ENCODE assay signal across 9 cellular contexts in the genomic region with DNA sequence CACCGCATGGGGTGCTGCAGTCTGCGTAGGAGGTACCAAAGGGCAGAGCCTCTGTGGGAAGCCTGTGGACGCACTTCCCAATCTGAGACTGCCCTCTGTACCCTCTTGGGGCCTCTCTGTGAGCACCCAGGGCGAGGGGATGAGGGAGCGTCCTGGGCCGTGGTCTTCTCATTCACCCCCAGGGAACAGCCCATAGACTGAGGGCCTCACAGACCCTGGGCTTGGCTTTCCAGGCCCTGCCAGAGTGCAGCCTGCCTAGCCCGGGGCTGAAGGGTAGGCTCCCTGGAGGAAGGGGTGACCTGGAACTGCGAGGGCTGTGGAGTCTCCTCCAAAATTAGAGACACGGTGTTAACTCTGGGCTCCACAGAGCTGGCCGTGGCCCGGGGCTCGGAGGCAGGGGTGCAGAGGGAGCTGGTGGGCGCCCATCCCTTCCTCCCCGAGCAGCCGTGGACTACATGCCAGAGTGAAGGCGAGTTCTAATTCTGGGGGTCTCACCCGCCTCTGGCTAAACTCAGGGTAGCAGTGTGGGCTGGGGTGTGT. TPM values are rescaled to one million over a fixed set of nuclear protein-coding genes. Genes with fewer than 3 reads are reported as not detected.
DNase-seq lines count a peak whose midpoint lies in the region; ATAC-seq, FAIRE-seq and TF ChIP-seq lines count a peak whose summit lies in the region.
"Had no signal": no experiment of that assay in that cellular context is flagged by ENCODE, and none has a peak within 500 bp of the region (broad histone marks: within the 10 kb centered on the region; RNA-seq: fewer than 3 reads in every experiment).

No MANE protein-coding gene starts in this region.

- WGBS in transverse colon (ENCODE audit: low coverage in 1 of 2), 2 donors: 85% methylated on average over 17 of the region's 17 CpGs; no CpG with 5 or more reads in 1 of the 2 donors

- H3K27ac ChIP-seq in kidney (ENCODE audit: low read depth in 2 of 2, low read length in 2 of 2) (peak overlapping the region; percentile 65 to 67), transverse colon (peak overlapping the region; percentile 1 to 56 (median 50))

- in situ Hi-C loops in transverse colon (cut with MboI; ENCODE audit: low pct_ligation_motif_present in 1 of 4, low pct_unique_long_range_greater_than_20kb in 1 of 4, low sequenced_read_pairs in 3 of 4): no loop called here
- in situ Hi-C loops in ACHN (cut with HindIII; ENCODE audit: low pct_ligation_motif_present, low pct_unique_long_range_greater_than_20kb, low sequenced_read_pairs): no loop called here

- no peak overlapping the region for H3K4me3 ChIP-seq in kidney (ENCODE audit: low read length in 2 of 2)
- H3K4me3 ChIP-seq in transverse colon: no peak overlapping the region

- TF ChIP-seq POLR2A in transverse colon (IDR thresholded peaks at IDR 0.05): no peak

- intact Hi-C loops in activated T-helper 1 cell treated with anti-CD3 and anti-CD28 coated beads, Interleukin-12 subunit alpha, Interleukin-12 subunit beta, Interleukin-2, Interleukin-4 antibody, amounts not matched to agents 30 ng/mL and 10 ng/mL and 1 ng/mL, durations not matched to agents 14 hours and 24 hours and 36 hours (cut with micrococcal nuclease): no loop called here
- intact Hi-C loops in kidney (cut with DNase I) (no loop called here), transverse colon (cut with DNase I; ENCODE audit: low total_unique reads) (no loop called here)

- H3K9ac ChIP-seq in kidney (ENCODE audit: low read length in 2 of 2): no peak overlapping the region

- peak overlapping the region; percentile 47 for H3K4me3 Mint-ChIP-seq in activated T-cell treated with anti-CD3 and anti-CD28 coated beads, Interleukin-2, amount 50 U/mL, for 4 hours
- H3K4me3 Mint-ChIP-seq in activated T-helper 1 cell treated with anti-CD3 and anti-CD28 coated beads, Interleukin-12 subunit alpha, Interleukin-12 subunit beta, Interleukin-2, Interleukin-4 antibody, amounts not matched to agents 30 ng/mL and 10 ng/mL and 1 ng/mL, durations not matched to agents 14 hours and 24 hours and 36 hours: no peak overlapping the region

- TF ChIP-seq CTCF in kidney (IDR thresholded peaks at IDR 0.05; ENCODE audit: borderline replicate concordance, extremely low read depth, insufficient read depth) (no peak), transverse colon (IDR thresholded peaks at IDR 0.05) (no peak)

- DNase-seq in activated T-cell treated with anti-CD3 and anti-CD28 coated beads, Interleukin-2, amount 50 U/mL, for 4 hours: no peak
- DNase-seq in activated T-cell treated with anti-CD3 and anti-CD28 coated beads for 4 hours (no peak), kidney (peak; percentile 69), transverse colon (no peak), globus pallidus (ENCODE audit: low spot score) (no peak), ACHN (no peak)
- no peak for DNase-seq in activated T-helper 1 cell treated with anti-CD3 and anti-CD28 coated beads, Interleukin-12 subunit alpha, Interleukin-12 subunit beta, Interleukin-2, Interleukin-4 antibody, amounts not matched to agents 30 ng/mL and 10 ng/mL and 1 ng/mL, durations not matched to agents 14 hours and 24 hours and 36 hours (ENCODE audit: low spot score)
- DNase-seq: NCI-H187 treated with DMSO at 0.1 percent for 48 hours had no signal

- H3K9me3 Mint-ChIP-seq in activated T-cell treated with anti-CD3 and anti-CD28 coated beads, Interleukin-2, amount 50 U/mL, for 4 hours: no peaks in the 10 kb centered on the region
- no peaks in the 10 kb centered on the region for H3K9me3 Mint-ChIP-seq in activated T-helper 1 cell treated with anti-CD3 and anti-CD28 coated beads, Interleukin-12 subunit alpha, Interleukin-12 subunit beta, Interleukin-2, Interleukin-4 antibody, amounts not matched to agents 30 ng/mL and 10 ng/mL and 1 ng/mL, durations not matched to agents 14 hours and 24 hours and 36 hours

- H3K36me3 ChIP-seq in kidney (ENCODE audit: control insufficient read depth in 1 of 2, insufficient read depth in 2 of 2, low read length in 2 of 2) (peaks cover 0 to 2% of the 10 kb centered on the region in 2 donors), transverse colon (peaks cover 0 to 5% (median 0%) of the 10 kb centered on the region in 4 donors)

- H3K9me3 ChIP-seq in kidney (ENCODE audit: control insufficient read depth in 1 of 2, low read length in 2 of 2): no peaks in the 10 kb centered on the region
- H3K9me3 ChIP-seq in transverse colon: no peaks in the 10 kb centered on the region

- H3K4me1 Mint-ChIP-seq in activated T-cell treated with anti-CD3 and anti-CD28 coated beads, Interleukin-2, amount 50 U/mL, for 4 hours (ENCODE audit: low read depth): peaks cover 30% of the 10 kb centered on the region
- peaks cover 24% of the 10 kb centered on the region for H3K4me1 Mint-ChIP-seq in activated T-helper 1 cell treated with anti-CD3 and anti-CD28 coated beads, Interleukin-12 subunit alpha, Interleukin-12 subunit beta, Interleukin-2, Interleukin-4 antibody, amounts not matched to agents 30 ng/mL and 10 ng/mL and 1 ng/mL, durations not matched to agents 14 hours and 24 hours and 36 hours (ENCODE audit: low read depth)

- no peaks in the 10 kb centered on the region for H3K27me3 Mint-ChIP-seq in activated T-cell treated with anti-CD3 and anti-CD28 coated beads, Interleukin-2, amount 50 U/mL, for 4 hours (ENCODE audit: low read depth)
- no peaks in the 10 kb centered on the region for H3K27me3 Mint-ChIP-seq in activated T-helper 1 cell treated with anti-CD3 and anti-CD28 coated beads, Interleukin-12 subunit alpha, Interleukin-12 subunit beta, Interleukin-2, Interleukin-4 antibody, amounts not matched to agents 30 ng/mL and 10 ng/mL and 1 ng/mL, durations not matched to agents 14 hours and 24 hours and 36 hours (ENCODE audit: insufficient read depth)

- no peaks in the 10 kb centered on the region for H3K27me3 ChIP-seq in transverse colon

- peaks cover 4% of the 10 kb centered on the region for H3K36me3 Mint-ChIP-seq in activated T-cell treated with anti-CD3 and anti-CD28 coated beads, Interleukin-2, amount 50 U/mL, for 4 hours (ENCODE audit: insufficient read depth)
- H3K36me3 Mint-ChIP-seq in activated T-helper 1 cell treated with anti-CD3 and anti-CD28 coated beads, Interleukin-12 subunit alpha, Interleukin-12 subunit beta, Interleukin-2, Interleukin-4 antibody, amounts not matched to agents 30 ng/mL and 10 ng/mL and 1 ng/mL, durations not matched to agents 14 hours and 24 hours and 36 hours (ENCODE audit: low read depth): peaks cover 13% of the 10 kb centered on the region

- FAIRE-seq in kidney (lab: Jason Lieb, UNC): no peak

- peak in 1 of 2 donors; percentile 5 for ATAC-seq in activated T-cell treated with anti-CD3 and anti-CD28 coated beads, Interleukin-2, amount 50 U/mL, for 4 hours
- no peak for ATAC-seq in HG03469 (IDR thresholded peaks at IDR 0.05; ENCODE audit: unreplicated experiment)

- peak overlapping the region; percentile 82 for H3K27ac Mint-ChIP-seq in activated T-helper 1 cell treated with anti-CD3 and anti-CD28 coated beads, Interleukin-12 subunit alpha, Interleukin-12 subunit beta, Interleukin-2, Interleukin-4 antibody, amounts not matched to agents 30 ng/mL and 10 ng/mL and 1 ng/mL, durations not matched to agents 14 hours and 24 hours and 36 hours

- no peak for TF ChIP-seq EP300 in transverse colon (IDR thresholded peaks at IDR 0.05; ENCODE audit: low read depth)

- H3K4me1 ChIP-seq in kidney (ENCODE audit: control insufficient read depth in 1 of 2, insufficient read depth in 1 of 2, low read depth in 1 of 2, low read length in 2 of 2) (peaks cover 19 to 30% of the 10 kb centered on the region in 2 donors), transverse colon (peaks cover 13 to 25% (median 18%) of the 10 kb centered on the region in 4 donors)

RNA-seq across cellular contexts. Expression of a gene that starts 0.5 kb away (rescaled TPM):
- total RNA-seq in activated T-cell treated with anti-CD3 and anti-CD28 coated beads, Interleukin-2, amount 50 U/mL, for 4 hours: under 1 TPM; 0.16 to 0.69 (median 0.46) TPM
- 1.2 and 1.9 TPM in 2 replicates for total RNA-seq in activated T-helper 1 cell treated with anti-CD3 and anti-CD28 coated beads, Interleukin-12 subunit alpha, Interleukin-12 subunit beta, Interleukin-2, Interleukin-4 antibody, amounts not matched to agents 30 ng/mL and 10 ng/mL and 1 ng/mL, durations not matched to agents 14 hours and 24 hours and 36 hours
- 1.2 TPM for total RNA-seq in kidney
- polyA plus RNA-seq in kidney (ENCODE audit: insufficient read depth, low read depth, low replicate concordance): 2.6 TPM
- 1 to 10 TPM in 2 of 4 donors, under 1 TPM in 2; 0.16 to 8.0 (median 1.1) TPM for total RNA-seq in transverse colon

RNA-seq across cellular contexts. Expression of a gene that starts 55.7 kb away (rescaled TPM):
- 1 to 10 TPM; 3.6 to 5.5 (median 4.9) TPM for total RNA-seq in activated T-cell treated with anti-CD3 and anti-CD28 coated beads, Interleukin-2, amount 50 U/mL, for 4 hours
- total RNA-seq in activated T-helper 1 cell treated with anti-CD3 and anti-CD28 coated beads, Interleukin-12 subunit alpha, Interleukin-12 subunit beta, Interleukin-2, Interleukin-4 antibody, amounts not matched to agents 30 ng/mL and 10 ng/mL and 1 ng/mL, durations not matched to agents 14 hours and 24 hours and 36 hours: 6.0 and 6.7 TPM in 2 replicates
- 8.3 TPM for total RNA-seq in kidney
- polyA plus RNA-seq in kidney (ENCODE audit: insufficient read depth, low read depth, low replicate concordance): 4.8 TPM
- total RNA-seq in transverse colon: 1 to 10 TPM in 3 of 4 donors, not detected in 1; 1.6 to 5.2 (median 3.5) TPM
